16 cellular contexts compared by ENCODE assay signal in genomic region chr22:32355760-32356159, GRCh38. TPM values are rescaled to one million over a fixed set of nuclear protein-coding genes. Genes with fewer than 3 reads are reported as not detected.
A peak's percentile ranks its signal among the peaks of the same experiment; 100 is the strongest.
DNase-seq lines count a peak whose midpoint lies in the region; ATAC-seq and TF ChIP-seq lines count a peak whose summit lies in the region.
"Had no signal": no experiment of that assay in that cellular context is flagged by ENCODE, and none has a peak within 500 bp of the region (broad histone marks: within the 10 kb centered on the region; RNA-seq: fewer than 3 reads in every experiment).

No MANE protein-coding gene starts in this region.

- H3K36me3 ChIP-seq in OCI-LY3 (replicated peaks; ENCODE audit: low read depth, low read length), result no peaks in the 10 kb centered on the region
- no peaks in the 10 kb centered on the region for H3K36me3 ChIP-seq in colonic mucosa
- H3K36me3 ChIP-seq: BLaER1 treated with 17β-estradiol and CSF1 and Interleukin-3, amounts not matched to agents 10 nM and 100 nM had no signal

- H3K4me1 ChIP-seq in OCI-LY3 (ENCODE audit: low read length), result no peaks in the 10 kb centered on the region
- H3K4me1 ChIP-seq in colonic mucosa, result no peaks in the 10 kb centered on the region

- POLR2A ChIA-PET in activated naive CD8-positive, alpha-beta T cell treated with anti-CD3 and anti-CD28 coated beads, Interleukin-2, amount 10 ng/mL, durations not matched to agents 7 days and 5 days (lab: Charles Lee), result no interaction called here

- H3K9ac ChIP-seq in OCI-LY3 (ENCODE audit: low read length) (no peak overlapping the region), colonic mucosa (ENCODE audit: low read depth in 2 of 2, low read length in 2 of 2) (no peak overlapping the region)
- H3K9ac ChIP-seq: BLaER1 treated with 17β-estradiol and CSF1 and Interleukin-3, amounts not matched to agents 10 nM and 100 nM had no signal

- no peaks in the 10 kb centered on the region for H3K9me3 ChIP-seq in OCI-LY3 (ENCODE audit: insufficient read depth, low read length)
- H3K9me3 ChIP-seq in colonic mucosa, result no peaks in the 10 kb centered on the region

- H3K79me2 ChIP-seq in OCI-LY3 (ENCODE audit: low read length), result no peaks in the 10 kb centered on the region

- no peak overlapping the region for H3K4me2 ChIP-seq in OCI-LY3 (ENCODE audit: low read length)
- H3K4me2 ChIP-seq: BLaER1 treated with 17β-estradiol and CSF1 and Interleukin-3, amounts not matched to agents 10 nM and 100 nM had no signal

- no peak overlapping the region for H3K27ac Mint-ChIP-seq in activated naive CD8-positive, alpha-beta T cell treated with anti-CD3 and anti-CD28 coated beads, Interleukin-2, amount 10 ng/mL, durations not matched to agents 7 days and 5 days
- no peak overlapping the region for H3K27ac Mint-ChIP-seq in activated naive CD8-positive, alpha-beta T cell treated with anti-CD3 and anti-CD28 coated beads for 36 hours
- H3K27ac Mint-ChIP-seq: effector memory CD8-positive, alpha-beta T cell; nephron had no signal

- no peak overlapping the region for H3K4me3 Mint-ChIP-seq in activated naive CD8-positive, alpha-beta T cell treated with anti-CD3 and anti-CD28 coated beads, Interleukin-2, amount 10 ng/mL, durations not matched to agents 7 days and 5 days
- no peak overlapping the region for H3K4me3 Mint-ChIP-seq in activated naive CD8-positive, alpha-beta T cell treated with anti-CD3 and anti-CD28 coated beads for 36 hours
- H3K4me3 Mint-ChIP-seq: effector memory CD8-positive, alpha-beta T cell; nephron had no signal

- peak; percentile 33 for ATAC-seq in activated naive CD8-positive, alpha-beta T cell treated with anti-CD3 and anti-CD28 coated beads, Interleukin-2, amount 10 ng/mL, durations not matched to agents 7 days and 5 days (ENCODE audit: low read depth)
- ATAC-seq in GM21786 (IDR thresholded peaks at IDR 0.05; ENCODE audit: unreplicated experiment), result no peak
- ATAC-seq: effector memory CD8-positive, alpha-beta T cell had no signal

- peak; percentile 20 for TF ChIP-seq CTCF in OCI-LY3 (IDR thresholded peaks at IDR 0.05; ENCODE audit: low read depth, low read length)
- peak; percentile 62 for TF ChIP-seq CTCF in epithelial cell of proximal tubule (conservative IDR thresholded peaks at IDR 0.05; ENCODE audit: low read depth, low read length)
- no peak for TF ChIP-seq CTCF in colonic mucosa (IDR thresholded peaks at IDR 0.05)

- no peaks in the 10 kb centered on the region for H3K4me1 Mint-ChIP-seq in activated naive CD8-positive, alpha-beta T cell treated with anti-CD3 and anti-CD28 coated beads, Interleukin-2, amount 10 ng/mL, durations not matched to agents 7 days and 5 days
- peaks cover 3% of the 10 kb centered on the region for H3K4me1 Mint-ChIP-seq in activated naive CD8-positive, alpha-beta T cell treated with anti-CD3 and anti-CD28 coated beads for 36 hours

- H3K27me3 Mint-ChIP-seq in activated naive CD8-positive, alpha-beta T cell treated with anti-CD3 and anti-CD28 coated beads, Interleukin-2, amount 10 ng/mL, durations not matched to agents 7 days and 5 days, result peaks cover 2% of the 10 kb centered on the region
- no peaks in the 10 kb centered on the region for H3K27me3 Mint-ChIP-seq in activated naive CD8-positive, alpha-beta T cell treated with anti-CD3 and anti-CD28 coated beads for 36 hours

- no peak for DNase-seq in activated naive CD8-positive, alpha-beta T cell treated with anti-CD3 and anti-CD28 coated beads, Interleukin-2, amount 10 ng/mL, durations not matched to agents 7 days and 5 days
- DNase-seq in activated naive CD8-positive, alpha-beta T cell treated with anti-CD3 and anti-CD28 coated beads for 36 hours, result no peak
- DNase-seq in epithelial cell of proximal tubule (ENCODE audit: low read depth) (no peak), colonic mucosa (no peak), erythroblast (lab: John Stamatoyannopoulos, UW) (no peak), COLO829 (ENCODE audit: low spot score) (no peak)
- DNase-seq: activated CD4-positive, alpha-beta T cell treated with anti-CD3 and anti-CD28 coated beads, Interleukin-2, amount 50 U/mL, for 1 hour; activated naive CD4-positive, alpha-beta T cell treated with anti-CD3 and anti-CD28 coated beads, Interleukin-2, amount 50 U/mL, for 16 hours; effector memory CD8-positive, alpha-beta T cell; hippocampal formation; SHP77 treated with DMSO at 0.1 percent for 48 hours had no signal

- TF ChIP-seq POLR2A in erythroblast (IDR thresholded peaks at IDR 0.05; ENCODE audit: low read length), result no peak

- intact Hi-C loops in colonic mucosa (cut with DNase I), result no loop called here

- no peaks in the 10 kb centered on the region for H3K27me3 ChIP-seq in OCI-LY3 (ENCODE audit: low read depth, low read length)
- H3K27me3 ChIP-seq in colonic mucosa, result no peaks in the 10 kb centered on the region
- H3K27me3 ChIP-seq: BLaER1 treated with 17β-estradiol and CSF1 and Interleukin-3, amounts not matched to agents 10 nM and 100 nM had no signal

- H3K4me3 ChIP-seq in OCI-LY3 (ENCODE audit: low read length), result no peak overlapping the region
- H3K4me3 ChIP-seq in epithelial cell of proximal tubule (ENCODE audit: low read depth, low read length), result no peak overlapping the region
- H3K4me3 ChIP-seq in colonic mucosa, result no peak overlapping the region
- H3K4me3 ChIP-seq: BLaER1 treated with 17β-estradiol and CSF1 and Interleukin-3, amounts not matched to agents 10 nM and 100 nM had no signal

- no peaks in the 10 kb centered on the region for H3K36me3 Mint-ChIP-seq in activated naive CD8-positive, alpha-beta T cell treated with anti-CD3 and anti-CD28 coated beads, Interleukin-2, amount 10 ng/mL, durations not matched to agents 7 days and 5 days
- H3K36me3 Mint-ChIP-seq in activated naive CD8-positive, alpha-beta T cell treated with anti-CD3 and anti-CD28 coated beads for 36 hours, result no peaks in the 10 kb centered on the region

- no peaks in the 10 kb centered on the region for H4K20me1 ChIP-seq in OCI-LY3 (ENCODE audit: insufficient read depth, low read length)
- H4K20me1 ChIP-seq: BLaER1 treated with 17β-estradiol and CSF1 and Interleukin-3, amounts not matched to agents 10 nM and 100 nM had no signal

- H2AFZ ChIP-seq in OCI-LY3 (ENCODE audit: low read depth, low read length), result no peak overlapping the region

- H3K27ac ChIP-seq in OCI-LY3 (ENCODE audit: low read length) (no peak overlapping the region), colonic mucosa (no peak overlapping the region)
- H3K27ac ChIP-seq: BLaER1 treated with 17β-estradiol and CSF1 and Interleukin-3, amounts not matched to agents 10 nM and 100 nM had no signal

- no peaks in the 10 kb centered on the region for H3K9me3 Mint-ChIP-seq in activated naive CD8-positive, alpha-beta T cell treated with anti-CD3 and anti-CD28 coated beads, Interleukin-2, amount 10 ng/mL, durations not matched to agents 7 days and 5 days
- H3K9me3 Mint-ChIP-seq in activated naive CD8-positive, alpha-beta T cell treated with anti-CD3 and anti-CD28 coated beads for 36 hours, result peaks cover 1% of the 10 kb centered on the region
- H3K9me3 Mint-ChIP-seq: effector memory CD8-positive, alpha-beta T cell; nephron had no signal

RNA-seq across cellular contexts. Expression of gene RFPL3, which starts 1.9 kb away (rescaled TPM):
- total RNA-seq in activated naive CD8-positive, alpha-beta T cell treated with anti-CD3 and anti-CD28 coated beads, Interleukin-2, amount 10 ng/mL, durations not matched to agents 7 days and 5 days, result not detected
- total RNA-seq in activated naive CD8-positive, alpha-beta T cell treated with anti-CD3 and anti-CD28 coated beads for 36 hours, result not detected
- total RNA-seq in epithelial cell of proximal tubule (not detected in 2 replicates), colonic mucosa (not detected)
- total RNA-seq: LHCN-M2 had no signal

RNA-seq across cellular contexts. Expression of gene RTCB, which starts 56.3 kb away (rescaled TPM):
- total RNA-seq in activated naive CD8-positive, alpha-beta T cell treated with anti-CD3 and anti-CD28 coated beads, Interleukin-2, amount 10 ng/mL, durations not matched to agents 7 days and 5 days, result 10 to 100 TPM; 53.0 to 57.2 TPM
- total RNA-seq in activated naive CD8-positive, alpha-beta T cell treated with anti-CD3 and anti-CD28 coated beads for 36 hours, result 100 to 1,000 TPM; 102 to 105 TPM
- total RNA-seq in epithelial cell of proximal tubule (106 and 130 TPM in 2 replicates), colonic mucosa (100 to 1,000 TPM in 1 of 2 donors, 10 to 100 TPM in 1; 96.6 to 120 TPM)
